In genomic region chr1:180502361-180503273, GRCh38 we compare ENCODE assay signal across 8 cellular contexts. TPM values are rescaled to one million over a fixed set of nuclear protein-coding genes. Genes with fewer than 3 reads are reported as not detected.
A peak's percentile ranks its signal among the peaks of the same experiment; 100 is the strongest.
DNase-seq lines count a peak whose midpoint lies in the region; ATAC-seq and TF ChIP-seq lines count a peak whose summit lies in the region.

Gene ACBD6 (minus strand): TSS chr1:180502577. CDS start chr1:180502266, 311 bp downstream.

- H3K27me3 Mint-ChIP-seq in HFFc6 (ENCODE audit: insufficient read depth) = peaks cover 2% of the 10 kb centered on the region; the same call in 1 of the 2 replicates
- H3K27me3 Mint-ChIP-seq in glutamatergic neuron (ENCODE audit: unreplicated experiment) = peaks cover 5% of the 10 kb centered on the region

- DNase-seq in GM12864 (ENCODE audit: low read depth) = peak; percentile 62
- peak; percentile 87 for DNase-seq in HFFc6
- DNase-seq in MV-4-11 (lab: John Stamatoyannopoulos, UW) = peak; percentile 86
- peak; percentile 98 for DNase-seq in SKM-1 (lab: John Stamatoyannopoulos, UW; ENCODE audit: unreplicated experiment)
- peak; percentile 85 to 86 for DNase-seq in activated naive CD4-positive, alpha-beta T cell treated with anti-CD3 and anti-CD28 coated beads, Interleukin-2, amount 50 U/mL, for 72 hours (ENCODE audit: low spot score in 2 of 2)
- DNase-seq in glutamatergic neuron = peak; percentile 93
- peak; percentile 79 to 89 (median 83) for DNase-seq in ovary

- peak within 1 kb of the TSS; percentile 98 for H3K4me3 ChIP-seq in GM12864 (ENCODE audit: low read depth, low read length)
- H3K4me3 ChIP-seq in ovary = peak within 1 kb of the TSS; percentile 75
- peak within 1 kb of the TSS; percentile 94 for H3K4me3 ChIP-seq in thymus (ENCODE audit: low read length)

- intact Hi-C loops in ovary (cut with DNase I) = no loop called here

- TF ChIP-seq EP300 in ovary (IDR thresholded peaks at IDR 0.05) = no peak

- TF ChIP-seq POLR2A in ovary (IDR thresholded peaks at IDR 0.05) = peak; percentile 41

- peaks cover 10% of the 10 kb centered on the region for H3K36me3 Mint-ChIP-seq in HFFc6 (ENCODE audit: low read depth)
- H3K36me3 Mint-ChIP-seq in activated naive CD4-positive, alpha-beta T cell treated with anti-CD3 and anti-CD28 coated beads, Interleukin-2, amount 50 U/mL, for 72 hours = peaks cover 8 to 20% of the 10 kb centered on the region in 2 donors
- H3K36me3 Mint-ChIP-seq in glutamatergic neuron (ENCODE audit: unreplicated experiment) = no peaks in the 10 kb centered on the region

- ATAC-seq in activated naive CD4-positive, alpha-beta T cell treated with anti-CD3 and anti-CD28 coated beads, Interleukin-2, amount 50 U/mL, for 72 hours = peak; percentile 91 to 92

- TF ChIP-seq CTCF in GM12864 (IDR thresholded peaks at IDR 0.05; ENCODE audit: low read depth, low read length, missing control alignments) (peak; percentile 33), HFFc6 (IDR thresholded peaks at IDR 0.05) (peak; percentile 27; the same call in 1 of the 2 replicates), glutamatergic neuron (IDR thresholded peaks at IDR 0.05; ENCODE audit: partially characterized antibody, unreplicated experiment) (no peak), ovary (IDR thresholded peaks at IDR 0.05) (no peak)

- H3K4me1 ChIP-seq in ovary (ENCODE audit: insufficient read depth) (peaks cover 3% of the 10 kb centered on the region), thymus (ENCODE audit: control insufficient read depth, insufficient read depth, low read length) (peaks cover 3% of the 10 kb centered on the region)

- no peaks in the 10 kb centered on the region for H3K9me3 ChIP-seq in ovary
- peaks cover 3% of the 10 kb centered on the region for H3K9me3 ChIP-seq in thymus (ENCODE audit: control insufficient read depth)

- H3K36me3 ChIP-seq in ovary = no peaks in the 10 kb centered on the region
- H3K36me3 ChIP-seq in thymus (ENCODE audit: control insufficient read depth, insufficient read depth) = no peaks in the 10 kb centered on the region

- WGBS in ovary, 3 donors = 0% methylated on average over 66 to 83 of the region's 83 CpGs
- under 1% methylated on average over 83 of the region's 83 CpGs for WGBS in thymus

- H3K27ac Mint-ChIP-seq in HFFc6 (peak within 1 kb of the TSS; percentile 98), glutamatergic neuron (ENCODE audit: unreplicated experiment) (peak within 1 kb of the TSS; percentile 92)
- peak within 1 kb of the TSS; percentile 97 to 98 for H3K27ac Mint-ChIP-seq in activated naive CD4-positive, alpha-beta T cell treated with anti-CD3 and anti-CD28 coated beads, Interleukin-2, amount 50 U/mL, for 72 hours

- H3K4me1 Mint-ChIP-seq in HFFc6 (ENCODE audit: low read depth) (peaks cover 58% of the 10 kb centered on the region), glutamatergic neuron (ENCODE audit: low read depth, unreplicated experiment) (peaks cover 5% of the 10 kb centered on the region)

- H3K27me3 ChIP-seq in ovary (no peaks in the 10 kb centered on the region), thymus (ENCODE audit: control insufficient read depth, insufficient read depth) (no peaks in the 10 kb centered on the region)

- H3K9me3 Mint-ChIP-seq in HFFc6 (no peaks in the 10 kb centered on the region), glutamatergic neuron (ENCODE audit: unreplicated experiment) (peaks cover 4% of the 10 kb centered on the region)
- no peaks in the 10 kb centered on the region for H3K9me3 Mint-ChIP-seq in activated naive CD4-positive, alpha-beta T cell treated with anti-CD3 and anti-CD28 coated beads, Interleukin-2, amount 50 U/mL, for 72 hours

- H3K4me3 Mint-ChIP-seq in HFFc6 (peak within 1 kb of the TSS; percentile 99), glutamatergic neuron (ENCODE audit: unreplicated experiment) (peak within 1 kb of the TSS; percentile 99)

- peak within 1 kb of the TSS; percentile 85 to 92 for H3K27ac ChIP-seq in ovary
- H3K27ac ChIP-seq in thymus (ENCODE audit: low read depth) = peak within 1 kb of the TSS; percentile 95

RNA-seq across cellular contexts. Expression of gene ACBD6, which starts in this region (rescaled TPM):
- 10 to 100 TPM; 21.1 to 29.5 (median 27.0) TPM for total RNA-seq in HFFc6 (2021; fragmentation: NEBNext Ultra II Directional; extraction: Animal tissue kit (Norgen Biotek cat#: 25700))
- 10 to 100 TPM; 18.6 to 51.2 TPM for total RNA-seq in activated naive CD4-positive, alpha-beta T cell treated with anti-CD3 and anti-CD28 coated beads, Interleukin-2, amount 50 U/mL, for 72 hours
- total RNA-seq in glutamatergic neuron (ENCODE audit: unreplicated experiment) (52.9 TPM), ovary (10 to 100 TPM; 31.0 to 50.1 (median 40.0) TPM)
- polyA plus RNA-seq in ovary (10 to 100 TPM; 42.7 to 56.0 TPM), thymus (35.0 TPM)

Comparison
In these comparisons a context has a peak if more than half of its experiments do, and no peak if none do; other contexts are left out.
1. Peak in every context shown above with its lines: DNase-seq, ATAC-seq, H3K4me3 ChIP-seq and H3K27ac ChIP-seq.
2. CTCF ChIP-seq: peak in GM12864 (single experiment) and HFFc6 (single experiment); none in glutamatergic neuron (single experiment) and ovary (0 of 3).